8 cellular contexts compared by ENCODE assay signal in genomic region chr11:44950036-44950624, GRCh38. TPM values are rescaled to one million over a fixed set of nuclear protein-coding genes. Genes with fewer than 3 reads are reported as not detected.
DNase-seq lines count a peak whose midpoint lies in the region; TF ChIP-seq lines count a peak whose summit lies in the region.

No MANE protein-coding gene starts in this region.

- WGBS in thymus: 1% methylated on average over 63 of the region's 63 CpGs

- no peak for TF ChIP-seq CTCF in choroid plexus epithelial cell (conservative IDR thresholded peaks at IDR 0.05; ENCODE audit: low read depth, low read length)

- H3K27ac ChIP-seq in SJCRH30 (peak overlapping the region; percentile 4; the same call in 1 of the 2 replicates), thymus (ENCODE audit: low read depth) (peak overlapping the region; percentile 74)

- H3K9me3 ChIP-seq in SJCRH30 (replicated peaks): no peaks in the 10 kb centered on the region
- H3K9me3 ChIP-seq in mononuclear cell (ENCODE audit: low read depth, low read length): no peaks in the 10 kb centered on the region
- no peaks in the 10 kb centered on the region for H3K9me3 ChIP-seq in thymus (ENCODE audit: control insufficient read depth)

- H3K4me1 ChIP-seq in SJCRH30 (peaks cover 11% of the 10 kb centered on the region), mononuclear cell (ENCODE audit: insufficient read depth, low read length) (peaks cover 39% of the 10 kb centered on the region), thymus (ENCODE audit: control insufficient read depth, insufficient read depth, low read length) (peaks cover 2% of the 10 kb centered on the region)

- H3K36me3 ChIP-seq in SJCRH30 (no peaks in the 10 kb centered on the region), thymus (ENCODE audit: control insufficient read depth, insufficient read depth) (no peaks in the 10 kb centered on the region)

- H3K27me3 ChIP-seq in SJCRH30: no peaks in the 10 kb centered on the region
- no peaks in the 10 kb centered on the region for H3K27me3 ChIP-seq in mononuclear cell (ENCODE audit: insufficient read depth, low read length)
- H3K27me3 ChIP-seq in thymus (ENCODE audit: control insufficient read depth, insufficient read depth): no peaks in the 10 kb centered on the region

- DNase-seq in GM03348 (ENCODE audit: low spot score) (peak; percentile 69), SJCRH30 (peak in 1 of 2 experiments; percentile 34), choroid plexus epithelial cell (ENCODE audit: low read depth) (peak; percentile 21), iPS-NIHi7 (ENCODE audit: extremely low spot score) (no peak), NOMO-1 treated with DMSO at 0.1 percent for 48 hours (lab: John Stamatoyannopoulos, UW; ENCODE audit: unreplicated experiment) (no peak), dedifferentiated amniotic fluid mesenchymal stem cell (ENCODE audit: extremely low spot score) (no peak)

- peak overlapping the region; percentile 65 for H3K4me3 ChIP-seq in SJCRH30
- H3K4me3 ChIP-seq in choroid plexus epithelial cell (ENCODE audit: low read depth, low read length): peak overlapping the region; percentile 69
- peak overlapping the region; percentile 57 for H3K4me3 ChIP-seq in mononuclear cell (ENCODE audit: low read length)
- H3K4me3 ChIP-seq in thymus (ENCODE audit: low read length): peak overlapping the region; percentile 87

RNA-seq across cellular contexts. Expression of gene TP53I11, which starts 0.6 kb away (rescaled TPM):
- total RNA-seq in SJCRH30 (2014; rRNA removed; shearing (Covaris generic)): 13.4 and 14.7 TPM in 2 replicates
- 7.7 TPM for total RNA-seq in mononuclear cell
- 13.3 TPM for polyA plus RNA-seq in thymus

Comparison
In these comparisons a context has a peak if more than half of its experiments do, and no peak if none do; other contexts are left out.
1. DNase-seq: peak in GM03348 (single experiment) and choroid plexus epithelial cell (single experiment); none in iPS-NIHi7 (single experiment), NOMO-1 treated with DMSO at 0.1 percent for 48 hours (single experiment) and dedifferentiated amniotic fluid mesenchymal stem cell (single experiment).
2. Peak in every context shown above with its lines, with median percentiles within 50 percentile points of each other: H3K4me3 ChIP-seq.